10 cellular contexts compared by ENCODE assay signal in genomic region chr1:156493154-156493631, GRCh38. TPM values are rescaled to one million over a fixed set of nuclear protein-coding genes. Genes with fewer than 3 reads are reported as not detected.
DNase-seq lines count a peak whose midpoint lies in the region; ATAC-seq and TF ChIP-seq lines count a peak whose summit lies in the region.
"Had no signal": no experiment of that assay in that cellular context is flagged by ENCODE, and none has a peak within 500 bp of the region (broad histone marks: within the 10 kb centered on the region; RNA-seq: fewer than 3 reads in every experiment).

No MANE protein-coding gene starts in this region.

- H3K9ac ChIP-seq in skeletal muscle satellite cell (ENCODE audit: low read depth, low read length): peak overlapping the region; percentile 18

- 19% methylated on average over 11 of the region's 11 CpGs for WGBS in esophagus muscularis mucosa

- peaks cover 97% of the 10 kb centered on the region for H3K79me2 ChIP-seq in OCI-LY7 (ENCODE audit: insufficient read depth, low read depth, low read length)

- TF ChIP-seq EP300 in esophagus muscularis mucosa (IDR thresholded peaks at IDR 0.05): no peak

- H3K36me3 ChIP-seq in HEK293 (ENCODE audit: control insufficient read depth in 2 of 2, insufficient read depth in 1 of 2, low read length in 2 of 2) (peaks cover 0 to 10% of the 10 kb centered on the region in 2 experiments; a peak in 1 of 3 replicates), OCI-LY7 (ENCODE audit: insufficient read depth, low read length) (peaks cover 61% of the 10 kb centered on the region), esophagus muscularis mucosa (peaks cover 0 to 17% (median 7%) of the 10 kb centered on the region in 4 donors), skeletal muscle satellite cell (ENCODE audit: insufficient read depth, low read length) (peaks cover 7% of the 10 kb centered on the region)

- H3K9me3 ChIP-seq in HEK293 (ENCODE audit: control insufficient read depth, insufficient read depth, low read depth, low read length) (no peaks in the 10 kb centered on the region), OCI-LY7 (ENCODE audit: low read length) (no peaks in the 10 kb centered on the region), esophagus muscularis mucosa (no peaks in the 10 kb centered on the region), skeletal muscle satellite cell (replicated peaks; ENCODE audit: low read length) (no peaks in the 10 kb centered on the region)
- H3K9me3 ChIP-seq: MG63 had no signal

- TF ChIP-seq CTCF in HEK293 (tag by site-specific recombination; IDR thresholded peaks at IDR 0.05) (no peak), OCI-LY7 (conservative IDR thresholded peaks at IDR 0.05; ENCODE audit: low read length) (no peak), esophagus muscularis mucosa (IDR thresholded peaks at IDR 0.05) (no peak)

- intact Hi-C loops in OCI-LY7 (cut with micrococcal nuclease; ENCODE audit: unreplicated experiment): loop anchor here (5.0 to 10.0 kb wide), 3 partner anchors 156 to 1628 kb away; partner anchors contain the start of genes CCT3, SEMA4A and TSACC
- intact Hi-C loops in esophagus muscularis mucosa (cut with DNase I): no loop called here

- CTCF ChIA-PET in HEK293 (lab: Yijun Ruan, JAX) (interaction anchor here (0.8 to 1.3 kb wide), 2 partner anchors 37 to 107 kb away, joined by 3 read pairs; no protein-coding TSS in a partner anchor), OCI-LY7 (lab: Charles Lee; ENCODE audit: unreplicated experiment) (interaction anchor here (0.5 to 4.0 kb wide), 6 partner anchors 9 to 391 kb away, joined by 5 to 28 read pairs (median 10); partner anchors contain the start of gene MEF2D)

- POLR2A ChIA-PET in HEK293 (lab: Yijun Ruan, JAX) (interaction anchor here (0.9 to 3.3 kb wide), 3 partner anchors 8 to 13 kb away, joined by 3 to 20 read pairs (median 5); partner anchors contain the start of gene MEF2D), OCI-LY7 (lab: Charles Lee) (interaction anchor here (0.6 to 7.1 kb wide), 5 partner anchors 8 to 108 kb away, joined by 3 to 179 read pairs (median 3); partner anchors contain the start of genes GPATCH4 and MEF2D)

- no peaks in the 10 kb centered on the region for H3K27me3 ChIP-seq in esophagus muscularis mucosa
- H3K27me3 ChIP-seq in skeletal muscle satellite cell (ENCODE audit: control insufficient read depth, insufficient read depth, low read length): no peaks in the 10 kb centered on the region
- H3K27me3 ChIP-seq: MG63 had no signal

- H3K4me2 ChIP-seq in OCI-LY7 (ENCODE audit: low read length) (peak overlapping the region; percentile 91), skeletal muscle satellite cell (ENCODE audit: low read length) (peak overlapping the region; percentile 20)

- peak; percentile 64 for DNase-seq in OCI-LY7 (ENCODE audit: low spot score)
- DNase-seq in esophagus muscularis mucosa (ENCODE audit: extremely low spot score): no peak
- no peak for DNase-seq in stimulated activated CD4-positive, alpha-beta T cell treated with anti-CD3 and anti-CD28 coated beads, Interleukin-15, amount 100 ng/mL, for 24 hours
- DNase-seq in HuH-7.5 (ENCODE audit: low spot score): no peak
- DNase-seq: amniotic stem cell, MG63 had no signal

- ATAC-seq in GM18873 (IDR thresholded peaks at IDR 0.05; ENCODE audit: low FRiP score, unreplicated experiment): no peak
- ATAC-seq in HG02759 (IDR thresholded peaks at IDR 0.05; ENCODE audit: unreplicated experiment): no peak

- H3K4me3 ChIP-seq in HEK293 (ENCODE audit: low read depth, low read length): no peak overlapping the region
- H3K4me3 ChIP-seq in OCI-LY7 (ENCODE audit: low read depth, low read length, poor library complexity, severe bottlenecking): peak overlapping the region; percentile 98
- peak overlapping the region; percentile 13 to 29 (median 24) for H3K4me3 ChIP-seq in esophagus muscularis mucosa
- no peak overlapping the region for H3K4me3 ChIP-seq in skeletal muscle satellite cell (ENCODE audit: low read length)
- H3K4me3 ChIP-seq: MG63 had no signal

- H3K4me1 ChIP-seq in HEK293 (ENCODE audit: control insufficient read depth, insufficient read depth, low read length) (peaks cover 19% of the 10 kb centered on the region), OCI-LY7 (ENCODE audit: insufficient read depth, low read length, poor library complexity, severe bottlenecking) (peaks cover 98% of the 10 kb centered on the region), esophagus muscularis mucosa (peaks cover 100% of the 10 kb centered on the region in 4 donors), skeletal muscle satellite cell (ENCODE audit: control insufficient read depth, insufficient read depth, low read length) (peaks cover 86% of the 10 kb centered on the region)

- H2AFZ ChIP-seq in OCI-LY7 (ENCODE audit: low read length): no peak overlapping the region

- TF ChIP-seq POLR2A in esophagus muscularis mucosa (IDR thresholded peaks at IDR 0.05; ENCODE audit: low read depth): no peak

- H4K20me1 ChIP-seq in OCI-LY7 (ENCODE audit: insufficient read depth, low read length): peaks cover 4% of the 10 kb centered on the region; the same call in 1 of the 2 replicates

- H3K27ac ChIP-seq in HEK293 (ENCODE audit: extremely low read depth, low read depth, low read length) (no peak overlapping the region), OCI-LY7 (ENCODE audit: low read depth, low read length, poor library complexity, severe bottlenecking) (peak overlapping the region; percentile 98), esophagus muscularis mucosa (replicated peaks in 1 of 4) (peak overlapping the region; percentile 98 to 100 (median 99))

- no peaks in the 10 kb centered on the region for H3K9me2 ChIP-seq in OCI-LY7 (ENCODE audit: insufficient read depth, low read length)

- TSS peak; percentile 91 for BruUV-seq in OCI-LY7 (replicated peaks; lab: Mats Ljungman, UMichigan)

TF ChIP-seq in HEK293, 187 proteins besides CTCF, POLR2A, EP300 and RAD21:
- TF ChIP-seq ZNF202 (tag by site-specific recombination; IDR thresholded peaks at IDR 0.05; ENCODE audit: borderline replicate concordance): no peak
- peak; percentile 71 for TF ChIP-seq PRDM10 (tag by site-specific recombination; IDR thresholded peaks at IDR 0.05)

RNA-seq across cellular contexts. Expression of gene MEF2D, which starts 7.4 kb away (rescaled TPM):
- total RNA-seq in OCI-LY7 (2014; rRNA removed; shearing (Covaris generic)): 23.4 and 42.7 TPM in 2 replicates
- 92.3 and 101 TPM in 2 replicates for total RNA-seq in OCI-LY7 (2022)
- total RNA-seq in esophagus muscularis mucosa: 100 to 1,000 TPM in 3 of 4 donors, 10 to 100 TPM in 1; 78.0 to 138 (median 115) TPM
- total RNA-seq in skeletal muscle satellite cell (2012; rRNA removed): 7.9 and 12.0 TPM in 2 replicates

Comparison
In these comparisons a context has a peak if more than half of its experiments do, and no peak if none do; other contexts are left out.
1. H3K4me3 ChIP-seq: peak in OCI-LY7 (single experiment) and esophagus muscularis mucosa (4 of 4); none in HEK293 (single experiment) and skeletal muscle satellite cell (single experiment).